ENCODE assay signal across 8 cellular contexts in the genomic region with DNA sequence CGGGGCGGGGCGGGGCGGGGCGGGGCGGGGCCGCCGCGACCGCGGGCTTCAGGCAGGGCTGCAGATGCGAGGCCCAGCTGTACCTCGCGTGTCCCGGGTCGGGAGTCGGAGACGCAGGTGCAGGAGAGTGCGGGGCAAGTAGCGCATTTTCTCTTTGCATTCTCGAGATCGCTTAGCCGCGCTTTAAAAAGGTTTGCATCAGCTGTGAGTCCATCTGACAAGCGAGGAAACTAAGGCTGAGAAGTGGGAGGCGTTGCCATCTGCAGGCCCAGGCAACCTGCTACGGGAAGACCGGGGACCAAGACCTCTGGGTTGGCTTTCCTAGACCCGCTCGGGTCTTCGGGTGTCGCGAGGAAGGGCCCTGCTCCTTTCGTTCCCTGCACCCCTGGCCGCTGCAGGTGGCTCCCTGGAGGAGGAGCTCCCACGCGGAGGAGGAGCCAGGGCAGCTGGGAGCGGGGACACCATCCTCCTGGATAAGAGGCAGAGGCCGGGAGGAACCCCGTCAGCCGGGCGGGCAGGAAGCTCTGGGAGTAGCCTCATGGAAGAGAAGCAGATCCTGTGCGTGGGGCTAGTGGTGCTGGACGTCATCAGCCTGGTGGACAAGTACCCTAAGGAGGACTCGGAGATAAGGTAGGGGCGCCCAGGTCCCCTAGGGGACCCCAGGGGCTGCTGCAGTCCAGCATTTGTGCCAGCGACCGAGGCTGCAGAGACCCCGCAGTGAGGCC. TPM values are rescaled to one million over a fixed set of nuclear protein-coding genes. Genes with fewer than 3 reads are reported as not detected.
A peak's percentile ranks its signal among the peaks of the same experiment; 100 is the strongest.
DNase-seq lines count a peak whose midpoint lies in the region; ATAC-seq and TF ChIP-seq lines count a peak whose summit lies in the region.

A gene (plus strand): TSS at position 51 of the 725 bp plus-strand sequence. CDS start 488 bp downstream, at position 539.

- peaks cover 24% of the 10 kb centered on the region for H3K4me1 Mint-ChIP-seq in activated naive CD8-positive, alpha-beta T cell (ENCODE audit: low read depth)

- peak within 1 kb of the TSS; percentile 88 to 97 (median 94) for H3K27ac ChIP-seq in gastrocnemius medialis

- intact Hi-C loops in gastrocnemius medialis (cut with DNase I; ENCODE audit: low total_unique reads): loop anchor here (1.0 to 10.0 kb wide), 5 partner anchors 16 to 288 kb away; a partner anchor contains a TSS

- DNase-seq in ELR (ENCODE audit: low read depth): peak; percentile 36
- peak; percentile 48 for DNase-seq in GM20000 (ENCODE audit: low spot score)
- peak; percentile 71 to 92 (median 90) for DNase-seq in NCI-H1417 (lab: John Stamatoyannopoulos, UW)
- peak in 30 of 51 donors; percentile 28 to 74 (median 53) for DNase-seq in hypothalamus (lab: John Stamatoyannopoulos, UW)
- DNase-seq in gastrocnemius medialis: peak in 1 of 2 donors; percentile 41
- DNase-seq in amniotic stem cell (lab: John Stamatoyannopoulos, UW): no peak
- no peak for DNase-seq in effector CD4-positive, alpha-beta T cell

- no peaks in the 10 kb centered on the region for H3K9me3 Mint-ChIP-seq in activated naive CD8-positive, alpha-beta T cell (ENCODE audit: low read depth)

- H3K4me3 Mint-ChIP-seq in activated naive CD8-positive, alpha-beta T cell: peak within 1 kb of the TSS; percentile 89

- TF ChIP-seq CTCF in GM20000 (IDR thresholded peaks at IDR 0.05; ENCODE audit: extremely low read depth, missing control alignments): no peak
- TF ChIP-seq CTCF in gastrocnemius medialis (IDR thresholded peaks at IDR 0.05 in 4 of 5, conservative IDR thresholded peaks at IDR 0.05 in 1 of 5): no peak

- ATAC-seq in gastrocnemius medialis: no peak

- H3K27me3 Mint-ChIP-seq in activated naive CD8-positive, alpha-beta T cell: no peaks in the 10 kb centered on the region

- H3K4me3 ChIP-seq in gastrocnemius medialis: peak within 1 kb of the TSS; percentile 70 to 95 (median 86)

- H3K36me3 ChIP-seq in gastrocnemius medialis: no peaks in the 10 kb centered on the region

- no peaks in the 10 kb centered on the region for H3K27me3 ChIP-seq in gastrocnemius medialis

- peaks cover 19 to 35% of the 10 kb centered on the region in 2 donors for H3K4me1 ChIP-seq in gastrocnemius medialis

- no peak for TF ChIP-seq POLR2A in gastrocnemius medialis (IDR thresholded peaks at IDR 0.05)

- no peaks in the 10 kb centered on the region for H3K9me3 ChIP-seq in gastrocnemius medialis

- H3K36me3 Mint-ChIP-seq in activated naive CD8-positive, alpha-beta T cell: no peaks in the 10 kb centered on the region

- peak within 1 kb of the TSS; percentile 66 for H3K27ac Mint-ChIP-seq in activated naive CD8-positive, alpha-beta T cell

- in situ Hi-C loops in gastrocnemius medialis (cut with MboI; ENCODE audit: low sequenced_read_pairs in 4 of 4): loop anchor here (5.0 to 10.0 kb wide), 3 partner anchors 52 to 122 kb away; a partner anchor contains a TSS

RNA-seq across cellular contexts. Expression of the gene that starts here (rescaled TPM):
- 1 to 10 TPM in 2 of 4 donors, under 1 TPM in 1, not detected in 1; 0.91 to 5.4 (median 1.3) TPM for total RNA-seq in gastrocnemius medialis

Comparison
In these comparisons a context has a peak if more than half of its experiments do, and no peak if none do; other contexts are left out.
1. DNase-seq: peak in ELR (single experiment), GM20000 (single experiment), NCI-H1417 (3 of 3) and hypothalamus (30 of 51); none in amniotic stem cell (single experiment) and effector CD4-positive, alpha-beta T cell (single experiment).